In genomic region chr21:37452222-37452621, GRCh38 we compare ENCODE assay signal across 9 cellular contexts.
DNase-seq lines count a peak whose midpoint lies in the region; ATAC-seq and TF ChIP-seq lines count a peak whose summit lies in the region.
"Had no signal": no experiment of that assay in that cellular context is flagged by ENCODE, and none has a peak within 500 bp of the region (broad histone marks: within the 10 kb centered on the region; RNA-seq: fewer than 3 reads in every experiment).

No MANE protein-coding gene starts in this region.

- H3K9me3 ChIP-seq in A673 (ENCODE audit: low read depth, low read length, poor library complexity, severe bottlenecking): no peaks in the 10 kb centered on the region
- H3K9me3 ChIP-seq in naive thymus-derived CD4-positive, alpha-beta T cell (ENCODE audit: control insufficient read depth in 2 of 3, low read length in 3 of 3): no peaks in the 10 kb centered on the region

- H3K36me3 Mint-ChIP-seq in naive thymus-derived CD4-positive, alpha-beta T cell: peaks cover 4 to 29% (median 10%) of the 10 kb centered on the region in 5 donors

- ATAC-seq in naive thymus-derived CD4-positive, alpha-beta T cell: no peak
- ATAC-seq in HG03520 (IDR thresholded peaks at IDR 0.05; ENCODE audit: unreplicated experiment) (no peak), GM19023 (IDR thresholded peaks at IDR 0.05; ENCODE audit: unreplicated experiment) (no peak)

- DNase-seq in A673 (ENCODE audit: low spot score) (peak; percentile 57), HS-5 (ENCODE audit: low read depth) (peak; percentile 49), dermis blood vessel endothelial cell (peak; percentile 20), NCI-H1105 (lab: John Stamatoyannopoulos, UW) (no peak), DMS79 (lab: John Stamatoyannopoulos, UW) (no peak)
- no peak for DNase-seq in naive thymus-derived CD4-positive, alpha-beta T cell
- DNase-seq: islet precursor cell had no signal

- BruUV-seq in A673 (replicated peaks; lab: Mats Ljungman, UMichigan): no TSS peak

- CTCF ChIA-PET in A673 (lab: Charles Lee): no interaction called here
- CTCF ChIA-PET in naive thymus-derived CD4-positive, alpha-beta T cell (lab: Charles Lee): no interaction called here

- peak overlapping the region; percentile 38 for H3K27ac ChIP-seq in A673 (ENCODE audit: low read depth, low read length, poor library complexity, severe bottlenecking)
- H3K27ac ChIP-seq in naive thymus-derived CD4-positive, alpha-beta T cell (ENCODE audit: low read depth, low read length): peak overlapping the region; percentile 34

- H3K27ac Mint-ChIP-seq in naive thymus-derived CD4-positive, alpha-beta T cell: peak overlapping the region in 7 of 9 donors; percentile 11 to 83 (median 49)

- no peaks in the 10 kb centered on the region for H3K27me3 ChIP-seq in A673 (replicated peaks; ENCODE audit: insufficient read depth, low read depth, low read length, poor library complexity)
- no peaks in the 10 kb centered on the region for H3K27me3 ChIP-seq in naive thymus-derived CD4-positive, alpha-beta T cell (ENCODE audit: control insufficient read depth in 2 of 2, insufficient read depth in 2 of 2, low read length in 2 of 2)

- no peaks in the 10 kb centered on the region for H3K36me3 ChIP-seq in A673 (ENCODE audit: insufficient read depth, low read length, poor library complexity, severe bottlenecking)
- peaks cover 0 to 7% (median 0%) of the 10 kb centered on the region in 3 experiments for H3K36me3 ChIP-seq in naive thymus-derived CD4-positive, alpha-beta T cell (ENCODE audit: control insufficient read depth in 2 of 3, insufficient read depth in 3 of 3, low read length in 3 of 3)

- no peak overlapping the region for H3K4me3 ChIP-seq in A673 (ENCODE audit: low read depth, low read length, poor library complexity, severe bottlenecking)
- no peak overlapping the region for H3K4me3 ChIP-seq in naive thymus-derived CD4-positive, alpha-beta T cell (ENCODE audit: low read length)

- TF ChIP-seq CTCF in A673 (conservative IDR thresholded peaks at IDR 0.05; ENCODE audit: low read depth, low read length): no peak

- H3K4me1 ChIP-seq in A673 (ENCODE audit: insufficient read depth, low read length, poor library complexity, severe bottlenecking): peaks cover 46% of the 10 kb centered on the region
- H3K4me1 ChIP-seq in naive thymus-derived CD4-positive, alpha-beta T cell (ENCODE audit: control insufficient read depth in 2 of 2, insufficient read depth in 2 of 2, low read length in 2 of 2): peaks cover 28 to 38% of the 10 kb centered on the region in 2 donors

- POLR2A ChIA-PET in A673 (lab: Charles Lee; ENCODE audit: low non-redundant PET): no interaction called here
- POLR2A ChIA-PET in naive thymus-derived CD4-positive, alpha-beta T cell (lab: Charles Lee): interaction anchor here (0.6 to 1.0 kb wide), 5 partner anchors 19 to 463 kb away, joined by 3 to 5 read pairs (median 3); no protein-coding TSS in a partner anchor

- no peaks in the 10 kb centered on the region for H3K27me3 Mint-ChIP-seq in naive thymus-derived CD4-positive, alpha-beta T cell

- intact Hi-C loops in A673 (cut with micrococcal nuclease; ENCODE audit: unreplicated experiment): no loop called here
- intact Hi-C loops in naive thymus-derived CD4-positive, alpha-beta T cell (cut with micrococcal nuclease): no loop called here

- H3K4me1 Mint-ChIP-seq in naive thymus-derived CD4-positive, alpha-beta T cell: peaks cover 63 to 95% (median 90%) of the 10 kb centered on the region in 7 donors

- peak overlapping the region in 3 of 10 donors; percentile 8 to 68 (median 34) for H3K4me3 Mint-ChIP-seq in naive thymus-derived CD4-positive, alpha-beta T cell

- peaks cover 0 to 3% (median 0%) of the 10 kb centered on the region in 11 donors for H3K9me3 Mint-ChIP-seq in naive thymus-derived CD4-positive, alpha-beta T cell

Comparison
In these comparisons a context has a peak if more than half of its experiments do, and no peak if none do; other contexts are left out.
1. DNase-seq: peak in A673 (single experiment), HS-5 (single experiment) and dermis blood vessel endothelial cell (single experiment); none in naive thymus-derived CD4-positive, alpha-beta T cell (0 of 9), NCI-H1105 (single experiment) and DMS79 (single experiment).